ENCODE assay signal across 19 cellular contexts in the genomic region with DNA sequence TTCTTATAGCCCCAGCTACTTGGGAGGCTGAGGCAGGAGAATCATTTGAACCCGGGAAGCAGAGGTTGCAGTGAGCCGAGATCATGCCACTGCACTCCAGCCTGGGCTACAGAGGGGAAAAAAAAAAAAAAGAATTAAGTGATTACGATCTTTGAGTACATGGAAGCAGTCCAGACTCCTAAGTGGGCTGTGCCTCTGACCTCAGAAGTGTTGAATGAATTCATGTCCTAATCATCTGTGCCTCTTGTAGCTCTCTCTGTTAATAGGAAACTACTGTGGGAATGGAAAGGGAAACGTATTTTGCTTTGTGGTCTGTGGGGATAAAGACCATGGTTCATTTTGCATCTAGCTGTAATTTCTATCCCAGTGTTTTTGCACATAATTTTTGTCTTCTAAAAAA. TPM values are rescaled to one million over a fixed set of nuclear protein-coding genes. Genes with fewer than 3 reads are reported as not detected.
DNase-seq lines count a peak whose midpoint lies in the region; ATAC-seq, FAIRE-seq and TF ChIP-seq lines count a peak whose summit lies in the region.
"Had no signal": no experiment of that assay in that cellular context is flagged by ENCODE, and none has a peak within 500 bp of the region (broad histone marks: within the 10 kb centered on the region; RNA-seq: fewer than 3 reads in every experiment).

No MANE protein-coding gene starts in this region.

- 4% methylated on average over 4 of the region's 4 CpGs for WGBS in K562 (ENCODE audit: insufficient coverage, low coverage, missing lambda C conversion rate)

- BruUV-seq in K562 (replicated peaks; lab: Mats Ljungman, UMichigan): no TSS peak

- no peaks in the 10 kb centered on the region for H3K36me3 ChIP-seq in K562 (ENCODE audit: control insufficient read depth, insufficient read depth, low read length)
- no peaks in the 10 kb centered on the region for H3K36me3 ChIP-seq in lower lobe of right lung
- H3K36me3 ChIP-seq: cardiac muscle cell, right atrium auricular region had no signal

- CTCF ChIA-PET in K562 (lab: Yijun Ruan, JAX; ENCODE audit: low intra/inter-chr PET ratio): no interaction called here

- no peaks in the 10 kb centered on the region for H3K9me1 ChIP-seq in K562 (ENCODE audit: control insufficient read depth, insufficient read depth, low read length)

- H3K9me3 ChIP-seq in K562 (replicated peaks; ENCODE audit: control insufficient read depth, insufficient read depth, low read depth, low read length): no peaks in the 10 kb centered on the region
- H3K9me3 ChIP-seq in lower lobe of right lung: no peaks in the 10 kb centered on the region
- H3K9me3 ChIP-seq: right atrium auricular region had no signal

- H3K4me3 ChIP-seq in K562 (no peak overlapping the region), lower lobe of right lung (no peak overlapping the region)
- H3K4me3 ChIP-seq: cardiac muscle cell, right atrium auricular region had no signal

- no peak overlapping the region for H3K27ac ChIP-seq in K562 (ENCODE audit: extremely low read depth, low read depth, low read length)
- no peak overlapping the region for H3K27ac ChIP-seq in lower lobe of right lung
- H3K27ac ChIP-seq in foreskin keratinocyte: no peak overlapping the region
- H3K27ac ChIP-seq: cardiac muscle cell, right atrium auricular region, RWPE1 had no signal

- no peak overlapping the region for H3K9ac ChIP-seq in K562 (ENCODE audit: insufficient read depth in 1 of 2, low read depth in 2 of 2, low read length in 2 of 2)

- H2AFZ ChIP-seq in K562 (ENCODE audit: low read depth, low read length): no peak overlapping the region

- peak; percentile 65 for DNase-seq in EH (ENCODE audit: low read depth)
- peak; percentile 15 for DNase-seq in NCI-H1105 (lab: John Stamatoyannopoulos, UW)
- peak in 2 of 4 experiments; percentile 44 to 64 for DNase-seq in K562 (ENCODE audit: extremely low read depth in 1 of 4, low spot score in 3 of 4)
- DNase-seq in lower lobe of right lung: no peak
- DNase-seq in NCI-H446 treated with DMSO at 0.1 percent for 48 hours (lab: John Stamatoyannopoulos, UW): no peak
- no peak for DNase-seq in NCI-H526 (lab: John Stamatoyannopoulos, UW)
- no peak for DNase-seq in foreskin keratinocyte
- DNase-seq: activated CD4-positive, alpha-beta T cell treated with anti-CD3 and anti-CD28 coated beads, Interleukin-2, amount 10 ng/mL, durations not matched to agents 24 days and 14 days; activated effector memory CD4-positive, alpha-beta T cell treated with Interleukin-2 at 50 U/mL for 16 hours; AML-193; dermis blood vessel endothelial cell; NCI-H1436 treated with DMSO at 0.1 percent for 48 hours; NCI-H446 had no signal

- no peaks in the 10 kb centered on the region for H3K79me2 ChIP-seq in K562 (ENCODE audit: control insufficient read depth, insufficient read depth, low read length)

- H3K27me3 ChIP-seq in K562 (ENCODE audit: control insufficient read depth in 2 of 2, insufficient read depth in 2 of 2, low read length in 2 of 2) (no peaks in the 10 kb centered on the region), lower lobe of right lung (ENCODE audit: low read depth) (no peaks in the 10 kb centered on the region), foreskin keratinocyte (no peaks in the 10 kb centered on the region)
- H3K27me3 ChIP-seq: cardiac muscle cell, right atrium auricular region had no signal

- in situ Hi-C loops in K562 (cut with MboI): no loop called here

- ATAC-seq in K562 (peak; percentile 92), lower lobe of right lung (peak; percentile 74 to 90), foreskin keratinocyte (no peak)
- ATAC-seq: stimulated activated memory B cell treated with anti-CD40 and anti-IgM and Interleukin-4, amounts not matched to agents 10 μg/mL and 1 μg/mL and 100 μg/mL, for 72 hours had no signal

- no peaks in the 10 kb centered on the region for H4K20me1 ChIP-seq in K562 (replicated peaks; ENCODE audit: control insufficient read depth, insufficient read depth, low read length)

- 0 out of 2 replicates have a peak, but pooled peaks have one; percentile 15 for TF ChIP-seq EP300 in K562 (IDR thresholded peaks at IDR 0.05; ENCODE audit: low read length)

- intact Hi-C loops in K562 (cut with micrococcal nuclease) (no loop called here), lower lobe of right lung (cut with DNase I) (no loop called here)

- H3K4me1 ChIP-seq in K562 (replicated peaks in 1 of 2; ENCODE audit: control insufficient read depth in 2 of 2, insufficient read depth in 2 of 2, low read length in 2 of 2) (no peaks in the 10 kb centered on the region; a peak in 2 of 5 replicates), lower lobe of right lung (no peaks in the 10 kb centered on the region), foreskin keratinocyte (no peaks in the 10 kb centered on the region)
- H3K4me1 ChIP-seq: right atrium auricular region had no signal

- peak; percentile 72 for FAIRE-seq in K562 (lab: Jason Lieb, UNC)
- FAIRE-seq: G401.6, H54 had no signal

- no peak for TF ChIP-seq RAD21 in K562 (CRISPR knock-in tag; conservative IDR thresholded peaks at IDR 0.05 in 1 of 2, IDR thresholded peaks at IDR 0.05 in 1 of 2)

- TF ChIP-seq CTCF in K562 (IDR thresholded peaks at IDR 0.05 in 2 of 3, conservative IDR thresholded peaks at IDR 0.05 in 1 of 3; ENCODE audit: insufficient read depth in 2 of 3, low read depth in 1 of 3, low read length in 3 of 3) (no peak), lower lobe of right lung (IDR thresholded peaks at IDR 0.05) (no peak), foreskin keratinocyte (conservative IDR thresholded peaks at IDR 0.05) (no peak)

- POLR2A ChIA-PET in K562 (lab: Yijun Ruan, JAX): interaction anchor here (0.6 to 1.5 kb wide), 4 partner anchors 10 to 456 kb away, joined by 3 to 9 read pairs (median 4); no protein-coding TSS in a partner anchor

- no peak overlapping the region; the same call in 1 of the 2 replicates for H3K4me2 ChIP-seq in K562 (ENCODE audit: insufficient read depth, low read length)

- TF ChIP-seq POLR2A in K562 (conservative IDR thresholded peaks at IDR 0.05): no peak

TF ChIP-seq in K562, 482 proteins besides CTCF, POLR2A, EP300 and RAD21 (continues in another document):
- TF ChIP-seq ZNF217 (CRISPR knock-in tag; IDR thresholded peaks at IDR 0.05) (no peak), KLF6 (CRISPR knock-in tag; IDR thresholded peaks at IDR 0.05; ENCODE audit: borderline replicate concordance) (no peak), TBL1XR1 (IDR thresholded peaks at IDR 0.05; ENCODE audit: low read length in 2 of 2) (peak in 1 of 2 experiments; percentile 35; a peak in 1 of 4 replicates), TRIM24 (IDR thresholded peaks at IDR 0.05) (peak in 1 of 2 experiments; percentile 56; a peak in 2 of 4 replicates), NR1H2 (CRISPR knock-in tag; IDR thresholded peaks at IDR 0.05) (no peak), NUFIP1 (IDR thresholded peaks at IDR 0.05; ENCODE audit: partially characterized antibody) (no peak), ATF1 (CRISPR knock-in tag; IDR thresholded peaks at IDR 0.05) (no peak), ATF1 (tag; IDR thresholded peaks at IDR 0.05) (peak; percentile 45; the same call in 1 of the 2 replicates), JUN (IDR thresholded peaks at IDR 0.05; ENCODE audit: borderline replicate concordance, low read depth, low read length) (peak; percentile 54; the same call in 1 of the 2 replicates), JUN (CRISPR knock-in tag; IDR thresholded peaks at IDR 0.05; ENCODE audit: borderline replicate concordance) (no peak), SMC3 (conservative IDR thresholded peaks at IDR 0.05; ENCODE audit: insufficient read depth, low read depth, low read length) (no peak), ZC3H4 (CRISPR knock-in tag; IDR thresholded peaks at IDR 0.05; ENCODE audit: borderline replicate concordance) (no peak), SIX5 (IDR thresholded peaks at IDR 0.05; ENCODE audit: borderline replicate concordance in 1 of 2, insufficient read depth in 1 of 2, low read depth in 1 of 2, low read length in 2 of 2) (no peak), CSDE1 (IDR thresholded peaks at IDR 0.05) (no peak)
- TF ChIP-seq, protein P1, sequence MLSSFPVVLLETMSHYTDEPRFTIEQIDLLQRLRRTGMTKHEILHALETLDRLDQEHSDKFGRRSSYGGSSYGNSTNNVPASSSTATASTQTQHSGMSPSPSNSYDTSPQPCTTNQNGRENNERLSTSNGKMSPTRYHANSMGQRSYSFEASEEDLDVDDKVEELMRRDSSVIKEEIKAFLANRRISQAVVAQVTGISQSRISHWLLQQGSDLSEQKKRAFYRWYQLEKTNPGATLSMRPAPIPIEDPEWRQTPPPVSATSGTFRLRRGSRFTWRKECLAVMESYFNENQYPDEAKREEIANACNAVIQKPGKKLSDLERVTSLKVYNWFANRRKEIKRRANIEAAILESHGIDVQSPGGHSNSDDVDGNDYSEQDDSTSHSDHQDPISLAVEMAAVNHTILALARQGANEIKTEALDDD (IDR thresholded peaks at IDR 0.05): no peak

RNA-seq across cellular contexts. Expression of gene IVNS1ABP, which starts 8.4 kb away (rescaled TPM):
- 173 and 433 TPM in 2 replicates for total RNA-seq in K562 (2011; cell fraction: chromatin; rRNA removed; ENCODE audit: low replicate concordance)
- total RNA-seq in K562 (2011; cell fraction: nucleolus; rRNA removed): 69.9 and 88.0 TPM in 2 replicates
- total RNA-seq in K562 (2011; cell fraction: nucleoplasm; rRNA removed): 156 and 175 TPM in 2 replicates
- 50.1 and 55.0 TPM in 2 replicates for total RNA-seq in K562 (2014; rRNA removed)
- total RNA-seq in K562 (2014; rRNA removed; fragmentation: Illumina TruSeq; extraction: Trizol): 98.4 and 106 TPM in 2 replicates
- 77.7 and 79.5 TPM in 2 replicates for total RNA-seq in K562 (2015; rRNA removed; fragmentation: Illumina TruSeq; extraction: Trizol)
- total RNA-seq in K562 (2021): 83.1 and 83.2 TPM in 2 replicates
- 126 and 128 TPM in 2 replicates for polyA plus RNA-seq in K562 (2011; rRNA removed)
- polyA plus RNA-seq in K562 (2011; cell fraction: cytosol; rRNA removed): 19.6 and 49.4 TPM in 2 replicates
- polyA plus RNA-seq in K562 (2011; cell fraction: nucleus; rRNA removed): 310 and 362 TPM in 2 replicates
- polyA plus RNA-seq in K562 (2012): 30.0 and 50.2 TPM in 2 replicates
- polyA plus RNA-seq in K562 (2014; fragmentation: Illumina TruSeq; extraction: Trizol): 62.7 and 68.0 TPM in 2 replicates
- 10 to 100 TPM; 30.6 to 77.7 TPM for polyA plus RNA-seq in K562 (2014; fragmentation: Nextera tagmentation; extraction: Ambion mirVana)
- polyA plus RNA-seq in K562 (2014; rRNA removed): 57.4 and 61.2 TPM in 2 replicates
- polyA minus RNA-seq in K562 (2011; rRNA and poly(A)+ RNA removed): 163 and 190 TPM in 2 replicates
- 32.6 and 42.3 TPM in 2 replicates for polyA minus RNA-seq in K562 (2011; cell fraction: cytosol; rRNA and poly(A)+ RNA removed)
- polyA minus RNA-seq in K562 (2011; cell fraction: nucleus; rRNA and poly(A)+ RNA removed): 289 and 483 TPM in 2 replicates
- total RNA-seq in lower lobe of right lung: 79.9 TPM
- 73.4 and 76.4 TPM in 2 replicates for total RNA-seq in foreskin keratinocyte
- 39.8 and 45.6 TPM in 2 replicates for polyA plus RNA-seq in foreskin keratinocyte

Comparison
In these comparisons a context has a peak if more than half of its experiments do, and no peak if none do; other contexts are left out.
1. DNase-seq: peak in EH (single experiment) and NCI-H1105 (single experiment); none in lower lobe of right lung (single experiment), NCI-H446 treated with DMSO at 0.1 percent for 48 hours (single experiment), NCI-H526 (0 of 2) and foreskin keratinocyte (0 of 2).